Comparison of ENCODE assay signal across 21 cellular contexts in genomic region chr11:126175261-126175885, GRCh38. TPM values are rescaled to one million over a fixed set of nuclear protein-coding genes. Genes with fewer than 3 reads are reported as not detected.
A peak's percentile ranks its signal among the peaks of the same experiment; 100 is the strongest.
DNase-seq lines count a peak whose midpoint lies in the region; ATAC-seq, FAIRE-seq and TF ChIP-seq lines count a peak whose summit lies in the region.
"Had no signal": no experiment of that assay in that cellular context is flagged by ENCODE, and none has a peak within 500 bp of the region (broad histone marks: within the 10 kb centered on the region; RNA-seq: fewer than 3 reads in every experiment).

No MANE protein-coding gene starts in this region.

- TF ChIP-seq EP300 in gastroesophageal sphincter (IDR thresholded peaks at IDR 0.05): no peak

- ATAC-seq in Right ventricle myocardium superior (ENCODE audit: poor library complexity) (peak; percentile 61), gastroesophageal sphincter (peak; percentile 43), aorta (ENCODE audit: low FRiP score) (peak; percentile 45), HG03520 (IDR thresholded peaks at IDR 0.05; ENCODE audit: unreplicated experiment) (no peak), HG03108 (IDR thresholded peaks at IDR 0.05; ENCODE audit: unreplicated experiment) (no peak)
- ATAC-seq: gastrocnemius medialis, natural killer cell, Panc1 had no signal

- peak overlapping the region; percentile 28 to 92 (median 73) for H3K27ac Mint-ChIP-seq in nephron
- H3K27ac Mint-ChIP-seq: CD14-positive monocyte, natural killer cell had no signal

- TF ChIP-seq CTCF in right atrium auricular region (IDR thresholded peaks at IDR 0.05) (no peak), gastroesophageal sphincter (IDR thresholded peaks at IDR 0.05) (no peak), nephron (IDR thresholded peaks at IDR 0.05; ENCODE audit: unreplicated experiment in 3 of 3) (no peak)

- peaks cover 2% of the 10 kb centered on the region for H3K9me3 Mint-ChIP-seq in nephron
- H3K9me3 Mint-ChIP-seq: natural killer cell had no signal

- H3K36me3 ChIP-seq in right atrium auricular region: no peaks in the 10 kb centered on the region
- H3K36me3 ChIP-seq in gastroesophageal sphincter: no peaks in the 10 kb centered on the region
- no peaks in the 10 kb centered on the region for H3K36me3 ChIP-seq in aorta (ENCODE audit: control insufficient read depth in 1 of 2, insufficient read depth in 2 of 2, low read length in 1 of 2)
- H3K36me3 ChIP-seq: adrenal gland, prostate gland had no signal

- H3K4me3 Mint-ChIP-seq in nephron: no peak overlapping the region
- H3K4me3 Mint-ChIP-seq: CD14-positive monocyte, natural killer cell had no signal

- no peaks in the 10 kb centered on the region for H3K27me3 ChIP-seq in right atrium auricular region
- H3K27me3 ChIP-seq in gastroesophageal sphincter: no peaks in the 10 kb centered on the region
- no peaks in the 10 kb centered on the region for H3K27me3 ChIP-seq in aorta (ENCODE audit: control insufficient read depth in 1 of 2, insufficient read depth in 2 of 2, low read length in 1 of 2)
- H3K27me3 ChIP-seq: adrenal gland, gastrocnemius medialis had no signal

- FAIRE-seq in frontal cortex (lab: Jason Lieb, UNC): no peak
- FAIRE-seq: H54 had no signal

- DNase-seq in Right ventricle myocardium superior (peak; percentile 68), right atrium auricular region (ENCODE audit: low spot score) (no peak), aorta (no peak), frontal cortex (ENCODE audit: low spot score in 2 of 2) (no peak)
- DNase-seq: activated effector memory CD4-positive, alpha-beta T cell treated with Interleukin-2 at 50 U/mL for 16 hours; central memory CD4-positive, alpha-beta T cell; effector CD8-positive, alpha-beta T cell; gastrocnemius medialis; natural killer cell; NCI-H2227 treated with DMSO at 0.1 percent for 48 hours; SK-N-SH; trophoblast cell had no signal

- 33 to 55% methylated on average over 4 to 5 of the region's 17 CpGs for WGBS in gastroesophageal sphincter (ENCODE audit: low coverage in 1 of 2), 2 donors
- 42 to 44% methylated on average over 17 of the region's 17 CpGs for WGBS in aorta, 2 donors

- no peak overlapping the region for H3K4me3 ChIP-seq in right atrium auricular region
- no peak overlapping the region for H3K4me3 ChIP-seq in gastroesophageal sphincter
- H3K4me3 ChIP-seq in aorta (ENCODE audit: low read length in 2 of 2): no peak overlapping the region
- H3K4me3 ChIP-seq: adrenal gland, gastrocnemius medialis, prostate gland had no signal

- H3K4me1 Mint-ChIP-seq in nephron: peaks cover 27% of the 10 kb centered on the region

- H3K4me1 ChIP-seq in right atrium auricular region (peaks cover 0 to 7% of the 10 kb centered on the region in 2 donors), gastroesophageal sphincter (no peaks in the 10 kb centered on the region), aorta (ENCODE audit: control insufficient read depth in 1 of 2, insufficient read depth in 2 of 2, low read length in 2 of 2) (no peaks in the 10 kb centered on the region)
- H3K4me1 ChIP-seq: adrenal gland, gastrocnemius medialis, prostate gland had no signal

- no peaks in the 10 kb centered on the region for H3K9me3 ChIP-seq in right atrium auricular region
- no peaks in the 10 kb centered on the region for H3K9me3 ChIP-seq in gastroesophageal sphincter
- H3K9me3 ChIP-seq in aorta (ENCODE audit: control insufficient read depth, low read length): no peaks in the 10 kb centered on the region
- H3K9me3 ChIP-seq: adrenal gland, gastrocnemius medialis, prostate gland, SK-N-SH had no signal

- no peak overlapping the region for H3K27ac ChIP-seq in right atrium auricular region
- no peak overlapping the region for H3K27ac ChIP-seq in gastroesophageal sphincter
- no peak overlapping the region for H3K27ac ChIP-seq in aorta (ENCODE audit: low read depth in 1 of 2, low read length in 2 of 2)
- H3K27ac ChIP-seq: adrenal gland, gastrocnemius medialis, prostate gland had no signal

- peaks cover 7% of the 10 kb centered on the region for H3K27me3 Mint-ChIP-seq in nephron (ENCODE audit: low read depth)

- H3K36me3 Mint-ChIP-seq in nephron (ENCODE audit: low read depth): no peaks in the 10 kb centered on the region
- H3K36me3 Mint-ChIP-seq: natural killer cell had no signal

- intact Hi-C loops in Right ventricle myocardium superior (cut with DNase I) (no loop called here), aorta (cut with DNase I) (no loop called here)

- TF ChIP-seq POLR2A in gastroesophageal sphincter (IDR thresholded peaks at IDR 0.05): no peak

RNA-seq across cellular contexts. Expression of gene RPUSD4, which starts 36.1 kb away (rescaled TPM):
- total RNA-seq in Right ventricle myocardium superior (40.7 TPM), right atrium auricular region (10 to 100 TPM; 13.3 to 14.3 TPM), gastroesophageal sphincter (10 to 100 TPM; 13.2 to 18.8 (median 14.0) TPM), aorta (10 to 100 TPM; 18.1 to 24.0 TPM), frontal cortex (36.3 TPM)
- 10 to 100 TPM; 14.5 to 23.5 TPM for polyA plus RNA-seq in aorta

RNA-seq across cellular contexts. Expression of gene FAM118B, which starts 36.2 kb away (rescaled TPM):
- total RNA-seq in Right ventricle myocardium superior (22.2 TPM), right atrium auricular region (10 to 100 TPM; 16.0 to 16.3 TPM), gastroesophageal sphincter (10 to 100 TPM; 15.5 to 24.0 (median 19.9) TPM), aorta (10 to 100 TPM; 14.1 to 21.9 TPM), frontal cortex (20.0 TPM)
- 10 to 100 TPM; 11.9 to 19.0 TPM for polyA plus RNA-seq in aorta

Comparison
In these comparisons a context has a peak if more than half of its experiments do, and no peak if none do; other contexts are left out.
1. ATAC-seq: peak in Right ventricle myocardium superior (single experiment), gastroesophageal sphincter (single experiment) and aorta (single experiment); none in HG03520 (single experiment) and HG03108 (single experiment).